In the genomic region with DNA sequence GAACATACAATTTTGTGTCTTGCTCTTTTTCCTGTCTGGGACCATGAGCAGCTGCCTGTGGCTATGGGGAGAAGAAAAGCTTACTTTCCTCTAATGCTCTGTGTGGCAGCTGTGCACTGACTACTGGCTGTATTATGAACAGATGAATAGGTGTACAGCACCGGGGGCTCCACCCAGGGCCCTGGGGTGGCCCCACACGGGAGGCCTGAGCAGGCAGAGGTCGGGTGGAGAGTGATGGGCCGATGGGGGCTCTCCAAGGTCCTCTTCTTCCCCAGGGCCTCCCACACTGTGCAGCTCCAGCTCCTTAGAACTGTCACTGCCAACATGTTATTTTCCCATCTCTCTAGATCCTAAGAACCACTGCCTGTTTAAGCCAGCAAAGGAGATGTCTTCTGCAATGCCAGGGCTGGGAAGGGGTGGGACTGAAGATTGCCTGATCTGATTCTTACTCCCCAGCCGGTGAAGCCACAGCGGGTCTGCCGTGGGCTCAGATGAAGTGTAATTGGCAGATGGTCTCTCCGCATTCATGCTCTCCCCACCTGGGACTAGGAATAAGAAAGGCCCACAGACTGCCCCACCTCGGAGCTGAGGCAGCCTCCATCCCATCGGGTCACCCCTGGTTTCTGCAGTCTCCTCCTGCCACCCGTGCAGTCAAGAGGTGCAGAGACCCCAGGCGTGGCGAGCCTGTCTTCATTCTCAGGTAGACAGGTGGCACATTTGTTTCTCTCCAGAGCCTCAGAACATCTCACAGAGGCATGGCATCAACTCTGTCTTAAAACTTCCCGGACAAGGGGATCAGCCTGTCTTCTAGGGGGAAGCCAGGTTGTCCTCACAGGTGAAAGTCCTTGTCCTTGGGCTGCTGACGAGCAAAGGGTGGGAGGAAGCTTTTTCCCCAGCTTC, we compare ENCODE assay signal across 1 cellular context.
TF ChIP-seq lines count a peak whose summit lies in the region.

No MANE protein-coding gene starts in this region.

TF ChIP-seq in WTC11, 78 proteins besides CTCF, POLR2A, EP300 and RAD21 (continued from another document):
- TF ChIP-seq, protein P1, sequence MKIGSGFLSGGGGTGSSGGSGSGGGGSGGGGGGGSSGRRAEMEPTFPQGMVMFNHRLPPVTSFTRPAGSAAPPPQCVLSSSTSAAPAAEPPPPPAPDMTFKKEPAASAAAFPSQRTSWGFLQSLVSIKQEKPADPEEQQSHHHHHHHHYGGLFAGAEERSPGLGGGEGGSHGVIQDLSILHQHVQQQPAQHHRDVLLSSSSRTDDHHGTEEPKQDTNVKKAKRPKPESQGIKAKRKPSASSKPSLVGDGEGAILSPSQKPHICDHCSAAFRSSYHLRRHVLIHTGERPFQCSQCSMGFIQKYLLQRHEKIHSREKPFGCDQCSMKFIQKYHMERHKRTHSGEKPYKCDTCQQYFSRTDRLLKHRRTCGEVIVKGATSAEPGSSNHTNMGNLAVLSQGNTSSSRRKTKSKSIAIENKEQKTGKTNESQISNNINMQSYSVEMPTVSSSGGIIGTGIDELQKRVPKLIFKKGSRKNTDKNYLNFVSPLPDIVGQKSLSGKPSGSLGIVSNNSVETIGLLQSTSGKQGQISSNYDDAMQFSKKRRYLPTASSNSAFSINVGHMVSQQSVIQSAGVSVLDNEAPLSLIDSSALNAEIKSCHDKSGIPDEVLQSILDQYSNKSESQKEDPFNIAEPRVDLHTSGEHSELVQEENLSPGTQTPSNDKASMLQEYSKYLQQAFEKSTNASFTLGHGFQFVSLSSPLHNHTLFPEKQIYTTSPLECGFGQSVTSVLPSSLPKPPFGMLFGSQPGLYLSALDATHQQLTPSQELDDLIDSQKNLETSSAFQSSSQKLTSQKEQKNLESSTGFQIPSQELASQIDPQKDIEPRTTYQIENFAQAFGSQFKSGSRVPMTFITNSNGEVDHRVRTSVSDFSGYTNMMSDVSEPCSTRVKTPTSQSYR (CRISPR knock-in tag; IDR thresholded peaks at IDR 0.05), result no peak
- TF ChIP-seq ZNF671 (CRISPR knock-in tag; IDR thresholded peaks at IDR 0.05) (no peak), JUN (CRISPR knock-in tag; IDR thresholded peaks at IDR 0.05) (no peak), TEAD4 (CRISPR knock-in tag; IDR thresholded peaks at IDR 0.05) (no peak), HMGA2 (CRISPR knock-in tag; IDR thresholded peaks at IDR 0.05) (no peak), SMAD3 (CRISPR knock-in tag; IDR thresholded peaks at IDR 0.05; ENCODE audit: borderline replicate concordance) (no peak), IRF2 (CRISPR knock-in tag; IDR thresholded peaks at IDR 0.05; ENCODE audit: borderline replicate concordance, low read depth) (no peak), GRHL2 (CRISPR knock-in tag; IDR thresholded peaks at IDR 0.05; ENCODE audit: insufficient replicate concordance, severe bottlenecking) (no peak), RORB (CRISPR knock-in tag; IDR thresholded peaks at IDR 0.05) (no peak)
- TF ChIP-seq, protein P2, sequence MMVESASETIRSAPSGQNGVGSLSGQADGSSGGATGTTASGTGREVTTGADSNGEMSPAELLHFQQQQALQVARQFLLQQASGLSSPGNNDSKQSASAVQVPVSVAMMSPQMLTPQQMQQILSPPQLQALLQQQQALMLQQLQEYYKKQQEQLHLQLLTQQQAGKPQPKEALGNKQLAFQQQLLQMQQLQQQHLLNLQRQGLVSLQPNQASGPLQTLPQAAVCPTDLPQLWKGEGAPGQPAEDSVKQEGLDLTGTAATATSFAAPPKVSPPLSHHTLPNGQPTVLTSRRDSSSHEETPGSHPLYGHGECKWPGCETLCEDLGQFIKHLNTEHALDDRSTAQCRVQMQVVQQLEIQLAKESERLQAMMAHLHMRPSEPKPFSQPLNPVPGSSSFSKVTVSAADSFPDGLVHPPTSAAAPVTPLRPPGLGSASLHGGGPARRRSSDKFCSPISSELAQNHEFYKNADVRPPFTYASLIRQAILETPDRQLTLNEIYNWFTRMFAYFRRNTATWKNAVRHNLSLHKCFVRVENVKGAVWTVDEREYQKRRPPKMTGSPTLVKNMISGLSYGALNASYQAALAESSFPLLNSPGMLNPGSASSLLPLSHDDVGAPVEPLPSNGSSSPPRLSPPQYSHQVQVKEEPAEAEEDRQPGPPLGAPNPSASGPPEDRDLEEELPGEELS (CRISPR knock-in tag; IDR thresholded peaks at IDR 0.05), result no peak
- TF ChIP-seq, protein P3, sequence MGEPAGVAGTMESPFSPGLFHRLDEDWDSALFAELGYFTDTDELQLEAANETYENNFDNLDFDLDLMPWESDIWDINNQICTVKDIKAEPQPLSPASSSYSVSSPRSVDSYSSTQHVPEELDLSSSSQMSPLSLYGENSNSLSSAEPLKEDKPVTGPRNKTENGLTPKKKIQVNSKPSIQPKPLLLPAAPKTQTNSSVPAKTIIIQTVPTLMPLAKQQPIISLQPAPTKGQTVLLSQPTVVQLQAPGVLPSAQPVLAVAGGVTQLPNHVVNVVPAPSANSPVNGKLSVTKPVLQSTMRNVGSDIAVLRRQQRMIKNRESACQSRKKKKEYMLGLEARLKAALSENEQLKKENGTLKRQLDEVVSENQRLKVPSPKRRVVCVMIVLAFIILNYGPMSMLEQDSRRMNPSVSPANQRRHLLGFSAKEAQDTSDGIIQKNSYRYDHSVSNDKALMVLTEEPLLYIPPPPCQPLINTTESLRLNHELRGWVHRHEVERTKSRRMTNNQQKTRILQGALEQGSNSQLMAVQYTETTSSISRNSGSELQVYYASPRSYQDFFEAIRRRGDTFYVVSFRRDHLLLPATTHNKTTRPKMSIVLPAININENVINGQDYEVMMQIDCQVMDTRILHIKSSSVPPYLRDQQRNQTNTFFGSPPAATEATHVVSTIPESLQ (CRISPR knock-in tag; IDR thresholded peaks at IDR 0.05), result no peak
TF ChIP-seq in WTC11: peak in this region for 0.
